ENCODE assay signal across 8 cellular contexts in the genomic region with DNA sequence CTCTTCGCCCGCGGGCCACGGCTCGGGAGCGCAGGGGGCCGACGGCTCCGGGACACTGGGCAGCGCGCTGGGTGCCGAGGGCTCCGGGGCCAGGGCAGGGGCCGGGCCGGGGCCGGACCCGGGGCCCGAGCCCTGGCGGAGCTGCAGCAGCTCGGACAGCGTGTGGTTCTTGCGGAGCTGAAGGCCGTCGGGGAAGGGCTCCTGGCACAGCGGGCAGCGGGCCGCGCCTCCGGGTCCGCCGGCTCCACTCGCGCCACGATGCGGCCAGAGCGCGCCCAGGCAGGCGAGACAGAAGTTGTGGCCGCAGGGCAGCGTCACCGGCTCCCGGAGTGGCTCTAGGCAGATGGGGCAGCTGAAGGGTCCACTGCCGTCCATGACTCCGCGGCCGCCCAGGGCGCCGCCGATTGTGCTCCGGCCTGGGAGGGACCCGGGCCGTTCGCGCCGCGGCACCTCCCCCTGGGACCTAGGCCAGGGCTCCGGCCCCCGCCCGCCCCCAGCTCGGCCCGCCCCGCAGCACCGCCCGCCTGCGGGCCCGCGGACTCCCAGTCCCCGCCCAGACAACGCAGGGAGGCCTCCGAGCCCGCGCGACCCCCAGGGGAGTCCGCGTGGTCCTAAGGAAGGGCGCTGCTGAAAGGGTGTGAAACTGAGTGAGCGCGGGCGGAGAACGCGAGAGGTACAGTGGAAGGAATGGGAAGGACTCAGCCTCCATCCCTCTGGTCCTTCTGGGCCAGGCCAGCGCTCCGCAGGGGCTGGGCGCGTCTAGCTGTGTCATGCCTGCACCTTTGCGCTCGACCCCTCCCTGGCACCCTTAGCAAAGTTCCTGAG. TPM values are rescaled to one million over a fixed set of nuclear protein-coding genes. Genes with fewer than 3 reads are reported as not detected.
DNase-seq lines count a peak whose midpoint lies in the region; ATAC-seq, FAIRE-seq and TF ChIP-seq lines count a peak whose summit lies in the region.

A gene with protein sequence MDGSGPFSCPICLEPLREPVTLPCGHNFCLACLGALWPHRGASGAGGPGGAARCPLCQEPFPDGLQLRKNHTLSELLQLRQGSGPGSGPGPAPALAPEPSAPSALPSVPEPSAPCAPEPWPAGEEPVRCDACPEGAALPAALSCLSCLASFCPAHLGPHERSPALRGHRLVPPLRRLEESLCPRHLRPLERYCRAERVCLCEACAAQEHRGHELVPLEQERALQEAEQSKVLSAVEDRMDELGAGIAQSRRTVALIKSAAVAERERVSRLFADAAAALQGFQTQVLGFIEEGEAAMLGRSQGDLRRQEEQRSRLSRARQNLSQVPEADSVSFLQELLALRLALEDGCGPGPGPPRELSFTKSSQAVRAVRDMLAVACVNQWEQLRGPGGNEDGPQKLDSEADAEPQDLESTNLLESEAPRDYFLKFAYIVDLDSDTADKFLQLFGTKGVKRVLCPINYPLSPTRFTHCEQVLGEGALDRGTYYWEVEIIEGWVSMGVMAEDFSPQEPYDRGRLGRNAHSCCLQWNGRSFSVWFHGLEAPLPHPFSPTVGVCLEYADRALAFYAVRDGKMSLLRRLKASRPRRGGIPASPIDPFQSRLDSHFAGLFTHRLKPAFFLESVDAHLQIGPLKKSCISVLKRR (minus strand): TSS at position 408 of the 825 bp plus-strand sequence. CDS start 33 bp downstream, at position 375.

- no peaks in the 10 kb centered on the region for H3K9me3 ChIP-seq in K562 (replicated peaks; ENCODE audit: control insufficient read depth, insufficient read depth, low read depth, low read length)

- TF ChIP-seq POLR2A in K562 (conservative IDR thresholded peaks at IDR 0.05): 0 out of 2 replicates have a peak, but pooled peaks have one; percentile 35

- H3K4me1 ChIP-seq in K562 (replicated peaks in 1 of 2; ENCODE audit: control insufficient read depth in 2 of 2, insufficient read depth in 2 of 2, low read length in 2 of 2): peaks cover 3 to 61% of the 10 kb centered on the region in 2 experiments; a peak in 3 of 5 replicates

- H3K9me1 ChIP-seq in K562 (ENCODE audit: control insufficient read depth, insufficient read depth, low read length): no peaks in the 10 kb centered on the region

- peak within 1 kb of the TSS; percentile 45 for H3K4me3 ChIP-seq in K562
- H3K4me3 ChIP-seq in iPS-11a (ENCODE audit: low read depth, low read length): peak within 1 kb of the TSS; percentile 42

- intact Hi-C loops in K562 (cut with micrococcal nuclease): no loop called here

- peak; percentile 28; the same call in 1 of the 2 replicates for TF ChIP-seq CTCF in GM12874 (IDR thresholded peaks at IDR 0.05; ENCODE audit: insufficient read depth, low read depth, low read length)
- TF ChIP-seq CTCF in K562 (IDR thresholded peaks at IDR 0.05 in 2 of 3, conservative IDR thresholded peaks at IDR 0.05 in 1 of 3; ENCODE audit: insufficient read depth in 2 of 3, low read depth in 1 of 3, low read length in 3 of 3): peak in 2 of 3 experiments; percentile 16 to 42; a peak in 2 of 6 replicates

- peak; percentile 90 for ATAC-seq in K562

- peak within 1 kb of the TSS; percentile 44; the same call in 1 of the 3 replicates for H3K27ac ChIP-seq in K562 (ENCODE audit: extremely low read depth, low read depth, low read length)

- no peaks in the 10 kb centered on the region for H4K20me1 ChIP-seq in K562 (replicated peaks; ENCODE audit: control insufficient read depth, insufficient read depth, low read length)

- 13% methylated on average over 40 of the region's 87 CpGs for WGBS in K562 (ENCODE audit: insufficient coverage, low coverage, missing lambda C conversion rate)

- H3K36me3 ChIP-seq in K562 (ENCODE audit: control insufficient read depth, insufficient read depth, low read length): no peaks in the 10 kb centered on the region

- H3K27me3 ChIP-seq in K562 (ENCODE audit: control insufficient read depth in 2 of 2, insufficient read depth in 2 of 2, low read length in 2 of 2): no peaks in the 10 kb centered on the region

- FAIRE-seq in K562 (lab: Jason Lieb, UNC): peak; percentile 73

- POLR2A ChIA-PET in K562 (lab: Yijun Ruan, JAX): interaction anchor here (0.6 to 15.8 kb wide), 9 partner anchors 14 to 393 kb away, joined by 3 to 169 read pairs (median 4); a partner anchor contains a TSS

- H2AFZ ChIP-seq in K562 (ENCODE audit: low read depth, low read length): peak within 1 kb of the TSS; percentile 97

- no peak for TF ChIP-seq EP300 in K562 (IDR thresholded peaks at IDR 0.05; ENCODE audit: low read length)

- H3K4me2 ChIP-seq in K562 (ENCODE audit: insufficient read depth, low read length): peak within 1 kb of the TSS; percentile 76

- DNase-seq in 8988T (peak; percentile 56), NCI-H2196 treated with DMSO at 0.1 percent for 48 hours (lab: John Stamatoyannopoulos, UW; ENCODE audit: unreplicated experiment) (peak; percentile 89), K562 (ENCODE audit: extremely low read depth in 1 of 4, low spot score in 3 of 4) (peak; percentile 73 to 91 (median 86)), retina (peak; percentile 46), cortex of kidney (lab: John Stamatoyannopoulos, UW) (no peak), ecto neural progenitor cell (ENCODE audit: low spot score) (no peak)

- CTCF ChIA-PET in K562 (lab: Yijun Ruan, JAX; ENCODE audit: low intra/inter-chr PET ratio): no interaction called here

- H3K79me2 ChIP-seq in K562 (ENCODE audit: control insufficient read depth, insufficient read depth, low read length): no peaks in the 10 kb centered on the region

- in situ Hi-C loops in K562 (cut with MboI): no loop called here

- TF ChIP-seq RAD21 in K562 (CRISPR knock-in tag; conservative IDR thresholded peaks at IDR 0.05 in 1 of 2, IDR thresholded peaks at IDR 0.05 in 1 of 2): no peak

- no TSS peak for BruUV-seq in K562 (replicated peaks; lab: Mats Ljungman, UMichigan)

- H3K9ac ChIP-seq in K562 (ENCODE audit: insufficient read depth in 1 of 2, low read depth in 2 of 2, low read length in 2 of 2): peak within 1 kb of the TSS; percentile 58 to 93

TF ChIP-seq in K562, 482 proteins besides CTCF, POLR2A, EP300 and RAD21 (continues in another document):
- TF ChIP-seq PML (IDR thresholded peaks at IDR 0.05; ENCODE audit: low read length) (no peak), NONO (IDR thresholded peaks at IDR 0.05; ENCODE audit: low read depth in 2 of 2, low read length in 1 of 2) (0 out of 4 replicates have a peak, but pooled peaks of 1 of the 2 experiments have one; percentile 4), RB1 (IDR thresholded peaks at IDR 0.05; ENCODE audit: low read depth) (peak; percentile 30; the same call in 1 of the 2 replicates), NCOA6 (IDR thresholded peaks at IDR 0.05) (peak; percentile 87), NFIC (IDR thresholded peaks at IDR 0.05) (peak; percentile 71), POLR2H (tag; IDR thresholded peaks at IDR 0.05; ENCODE audit: low read depth) (no peak), ZFX (CRISPR knock-in tag; IDR thresholded peaks at IDR 0.05) (peak; percentile 64), JUND (IDR thresholded peaks at IDR 0.05; ENCODE audit: borderline replicate concordance, low read depth, low read length) (no peak), JUND (tag; IDR thresholded peaks at IDR 0.05; ENCODE audit: borderline replicate concordance, low read depth, low read length) (no peak), ZNF316 (IDR thresholded peaks at IDR 0.05) (peak; percentile 59; the same call in 1 of the 2 replicates)
- TF ChIP-seq, protein P1, sequence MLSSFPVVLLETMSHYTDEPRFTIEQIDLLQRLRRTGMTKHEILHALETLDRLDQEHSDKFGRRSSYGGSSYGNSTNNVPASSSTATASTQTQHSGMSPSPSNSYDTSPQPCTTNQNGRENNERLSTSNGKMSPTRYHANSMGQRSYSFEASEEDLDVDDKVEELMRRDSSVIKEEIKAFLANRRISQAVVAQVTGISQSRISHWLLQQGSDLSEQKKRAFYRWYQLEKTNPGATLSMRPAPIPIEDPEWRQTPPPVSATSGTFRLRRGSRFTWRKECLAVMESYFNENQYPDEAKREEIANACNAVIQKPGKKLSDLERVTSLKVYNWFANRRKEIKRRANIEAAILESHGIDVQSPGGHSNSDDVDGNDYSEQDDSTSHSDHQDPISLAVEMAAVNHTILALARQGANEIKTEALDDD (IDR thresholded peaks at IDR 0.05): no peak

RNA-seq across cellular contexts. Expression of the gene that starts here (rescaled TPM):
- total RNA-seq in K562 (2011; cell fraction: chromatin; rRNA removed; ENCODE audit: low replicate concordance): 3.4 and 21.0 TPM in 2 replicates
- 13.6 and 18.0 TPM in 2 replicates for total RNA-seq in K562 (2011; cell fraction: nucleolus; rRNA removed)
- total RNA-seq in K562 (2011; cell fraction: nucleoplasm; rRNA removed): 5.5 and 10.1 TPM in 2 replicates
- 4.0 and 4.6 TPM in 2 replicates for total RNA-seq in K562 (2014; rRNA removed)
- 1.0 and 1.1 TPM in 2 replicates for total RNA-seq in K562 (2014; rRNA removed; fragmentation: Illumina TruSeq; extraction: Trizol)
- 3.9 and 4.3 TPM in 2 replicates for total RNA-seq in K562 (2015; rRNA removed; fragmentation: Illumina TruSeq; extraction: Trizol)
- total RNA-seq in K562 (2021): 5.8 and 6.1 TPM in 2 replicates
- 3.2 and 5.6 TPM in 2 replicates for polyA plus RNA-seq in K562 (2011; rRNA removed)
- polyA plus RNA-seq in K562 (2011; cell fraction: cytosol; rRNA removed): 5.1 and 9.1 TPM in 2 replicates
- 15.5 and 18.6 TPM in 2 replicates for polyA plus RNA-seq in K562 (2011; cell fraction: nucleus; rRNA removed)
- 4.2 and 6.8 TPM in 2 replicates for polyA plus RNA-seq in K562 (2012)
- 1.9 and 3.4 TPM in 2 replicates for polyA plus RNA-seq in K562 (2014; fragmentation: Illumina TruSeq; extraction: Trizol)
- polyA plus RNA-seq in K562 (2014; fragmentation: Nextera tagmentation; extraction: Ambion mirVana): under 1 TPM; 0.56 to 0.63 TPM
- 3.7 and 5.5 TPM in 2 replicates for polyA plus RNA-seq in K562 (2014; rRNA removed)
- 1.9 and 2.6 TPM in 2 replicates for polyA minus RNA-seq in K562 (2011; rRNA and poly(A)+ RNA removed)
- polyA minus RNA-seq in K562 (2011; cell fraction: cytosol; rRNA and poly(A)+ RNA removed): 4.6 and 5.6 TPM in 2 replicates
- polyA minus RNA-seq in K562 (2011; cell fraction: nucleus; rRNA and poly(A)+ RNA removed): 8.6 and 9.2 TPM in 2 replicates

Comparison
In these comparisons a context has a peak if more than half of its experiments do, and no peak if none do; other contexts are left out.
1. DNase-seq: peak in 8988T (single experiment), NCI-H2196 treated with DMSO at 0.1 percent for 48 hours (single experiment), K562 (4 of 4) and retina (single experiment); none in cortex of kidney (single experiment) and ecto neural progenitor cell (single experiment).